In genomic region chr18:31878358-31878757, GRCh38 we compare ENCODE assay signal across 17 cellular contexts.
DNase-seq lines count a peak whose midpoint lies in the region; FAIRE-seq and TF ChIP-seq lines count a peak whose summit lies in the region.
"Had no signal": no experiment of that assay in that cellular context is flagged by ENCODE, and none has a peak within 500 bp of the region (broad histone marks: within the 10 kb centered on the region; RNA-seq: fewer than 3 reads in every experiment).

No MANE protein-coding gene starts in this region.

- H3K18ac ChIP-seq in H1 (ENCODE audit: extremely low read depth, low read length), result no peak overlapping the region

- no peak overlapping the region for H2BK12ac ChIP-seq in H1 (ENCODE audit: low read depth, low read length)

- H3K56ac ChIP-seq in H1 (replicated peaks; ENCODE audit: insufficient read length, low read depth, low read length), result no peak overlapping the region

- H3K27ac Mint-ChIP-seq in IgD-negative memory B cell, result peak overlapping the region in 2 of 3 donors; percentile 5 to 9
- H3K27ac Mint-ChIP-seq: CD4-positive, alpha-beta T cell had no signal

- H3K23ac ChIP-seq in H1 (ENCODE audit: insufficient read length), result no peak overlapping the region

- TF ChIP-seq POLR2A in GM12891 (IDR thresholded peaks at IDR 0.05; ENCODE audit: low read depth, low read length) (no peak), H1 (IDR thresholded peaks at IDR 0.05; ENCODE audit: control extremely low read depth in 1 of 2, low read depth in 2 of 2, low read length in 2 of 2) (no peak)

- H3K23me2 ChIP-seq in H1 (ENCODE audit: low read depth, low read length), result no peaks in the 10 kb centered on the region

- no peak overlapping the region for H3K14ac ChIP-seq in H1 (ENCODE audit: insufficient read length)

- H3K4me1 ChIP-seq in H1 (replicated peaks in 1 of 4; ENCODE audit: control insufficient read depth in 3 of 4, insufficient read depth in 4 of 4, low read length in 3 of 4) (no peaks in the 10 kb centered on the region), small intestine (ENCODE audit: control insufficient read depth in 2 of 2, insufficient read depth in 1 of 2, low read depth in 1 of 2, low read length in 1 of 2) (no peaks in the 10 kb centered on the region)
- H3K4me1 ChIP-seq: BLaER1 treated with 17β-estradiol and CSF1 and Interleukin-3, amounts not matched to agents 10 nM and 100 nM had no signal

- TF ChIP-seq EP300 in H1 (IDR thresholded peaks at IDR 0.05; ENCODE audit: borderline replicate concordance in 1 of 2, low read depth in 2 of 2, low read length in 2 of 2), result no peak

- H2BK120ac ChIP-seq in H1 (replicated peaks; ENCODE audit: low read depth, low read length), result no peak overlapping the region

- H3K4ac ChIP-seq in H1 (replicated peaks; ENCODE audit: insufficient read length, low read depth, low read length), result no peak overlapping the region

- no peak overlapping the region for H4K8ac ChIP-seq in H1 (ENCODE audit: extremely low read depth, insufficient read depth, low read length)

- H4K20me1 ChIP-seq in H1 (replicated peaks in 1 of 2; ENCODE audit: control insufficient read depth in 1 of 2, insufficient read depth in 2 of 2, low read length in 2 of 2), result peaks cover 0 to 4% of the 10 kb centered on the region in 2 experiments

- FAIRE-seq in GM12891 (lab: Jason Lieb, UNC), result peak; percentile 40
- FAIRE-seq in H1 (lab: Jason Lieb, UNC), result peak; percentile 19
- FAIRE-seq in small intestine (lab: Jason Lieb, UNC), result peak; percentile 71
- FAIRE-seq: G401.6, H54, K562 had no signal

- H3K79me1 ChIP-seq in H1 (ENCODE audit: low read depth, low read length), result no peaks in the 10 kb centered on the region; the same call in 1 of the 2 replicates

- H3K27me3 ChIP-seq in H1 (replicated peaks in 1 of 4; ENCODE audit: control insufficient read depth in 3 of 4, extremely low read depth in 1 of 4, insufficient read depth in 3 of 4, low read length in 3 of 4) (no peaks in the 10 kb centered on the region), small intestine (ENCODE audit: control insufficient read depth in 2 of 2, insufficient read depth in 2 of 2, low read length in 2 of 2) (no peaks in the 10 kb centered on the region)
- H3K27me3 ChIP-seq: BLaER1 treated with 17β-estradiol and CSF1 and Interleukin-3, amounts not matched to agents 10 nM and 100 nM had no signal

- in situ Hi-C loops in GM13976 (cut with MboI; ENCODE audit: low sequenced_read_pairs, unreplicated experiment), result no loop called here

- WGBS in H1 (ENCODE audit: extremely low coverage in 1 of 2, insufficient coverage in 1 of 2, insufficient read length in 1 of 2, insufficient replicate concordance in 2 of 2, low coverage in 1 of 2, low lambda C conversion rate in 2 of 2, missing lambda C conversion rate in 1 of 2), 2 experiments, result 91% methylated on average over 4 of the region's 4 CpGs; no CpG with 5 or more reads in 1 of the 2 experiments
- WGBS in small intestine, 3 donors, result 24 to 75% (median 57%) methylated on average over 4 of the region's 4 CpGs

- CTCF ChIA-PET in H1 (lab: Charles Lee; ENCODE audit: partially characterized antibody), result interaction anchor here (0.6 to 0.8 kb wide), 2 partner anchors 15 to 215 kb away, joined by 3 read pairs; no protein-coding TSS in a partner anchor

- H3K4me3 ChIP-seq in H1 (ENCODE audit: extremely low read depth in 1 of 4, insufficient read depth in 2 of 4, low read depth in 3 of 4, low read length in 4 of 4) (no peak overlapping the region), small intestine (ENCODE audit: low read depth in 1 of 2, low read length in 2 of 2) (no peak overlapping the region)
- H3K4me3 ChIP-seq: BLaER1 treated with 17β-estradiol and CSF1 and Interleukin-3, amounts not matched to agents 10 nM and 100 nM; K562 had no signal

- H3K9me3 Mint-ChIP-seq in IgD-negative memory B cell, result peaks cover 0 to 4% (median 2%) of the 10 kb centered on the region in 3 donors

- H3K4me1 Mint-ChIP-seq in IgD-negative memory B cell, result peaks cover 8 to 16% (median 14%) of the 10 kb centered on the region in 3 donors

- H2BK15ac ChIP-seq in H1 (ENCODE audit: low read length), result no peak overlapping the region

- no peak overlapping the region for H3K9ac ChIP-seq in H1 (replicated peaks in 1 of 4; ENCODE audit: extremely low read depth in 1 of 4, low read depth in 3 of 4, low read length in 3 of 4)
- H3K9ac ChIP-seq: BLaER1 treated with 17β-estradiol and CSF1 and Interleukin-3, amounts not matched to agents 10 nM and 100 nM had no signal

- no peak overlapping the region for H2BK20ac ChIP-seq in H1 (ENCODE audit: low read length)

- H3K4me2 ChIP-seq in H1 (ENCODE audit: insufficient read depth in 1 of 2, low read depth in 2 of 2, low read length in 2 of 2), result no peak overlapping the region
- H3K4me2 ChIP-seq: BLaER1 treated with 17β-estradiol and CSF1 and Interleukin-3, amounts not matched to agents 10 nM and 100 nM had no signal

- H2AFZ ChIP-seq in H1 (ENCODE audit: low read length), result no peak overlapping the region

- H2AK5ac ChIP-seq in H1 (ENCODE audit: low read depth, low read length), result no peak overlapping the region

- H3K79me2 ChIP-seq in H1 (ENCODE audit: control insufficient read depth in 1 of 2, insufficient read depth in 2 of 2, low read length in 2 of 2), result peaks cover 0 to 20% of the 10 kb centered on the region in 2 experiments; a peak in 2 of 4 replicates

- H2BK5ac ChIP-seq in H1 (ENCODE audit: low read depth, low read length), result no peak overlapping the region

- H3K9me3 ChIP-seq in H1 (ENCODE audit: insufficient read depth in 2 of 2, low read depth in 1 of 2, low read length in 1 of 2) (no peaks in the 10 kb centered on the region), small intestine (ENCODE audit: control insufficient read depth, low read depth) (no peaks in the 10 kb centered on the region)

- H3K36me3 ChIP-seq in H1 (ENCODE audit: control insufficient read depth in 2 of 4, insufficient read depth in 4 of 4, low read length in 3 of 4) (peaks cover 0 to 27% (median 9%) of the 10 kb centered on the region in 4 experiments; a peak in 6 of 8 replicates), small intestine (ENCODE audit: control insufficient read depth in 2 of 2, insufficient read depth in 2 of 2, low read length in 2 of 2) (peaks cover 2 to 9% of the 10 kb centered on the region in 2 donors)

- TF ChIP-seq CTCF in H1 (IDR thresholded peaks at IDR 0.05; ENCODE audit: control extremely low read depth in 1 of 3, insufficient read depth in 1 of 3, low read depth in 1 of 3, low read length in 3 of 3), result no peak
- no peak for TF ChIP-seq CTCF in GM13976 (IDR thresholded peaks at IDR 0.05; ENCODE audit: borderline replicate concordance, control extremely low read depth, extremely low read depth, insufficient read depth, missing control alignments)

- no peaks in the 10 kb centered on the region for H3K27me3 Mint-ChIP-seq in IgD-negative memory B cell
- H3K27me3 Mint-ChIP-seq: CD4-positive, alpha-beta T cell had no signal

- no peak overlapping the region for H3K4me3 Mint-ChIP-seq in IgD-negative memory B cell
- H3K4me3 Mint-ChIP-seq: CD4-positive, alpha-beta T cell had no signal

- H4K91ac ChIP-seq in H1 (replicated peaks; ENCODE audit: insufficient read length, low read length), result no peak overlapping the region

- DNase-seq in GM12891 (ENCODE audit: insufficient read length, low spot score) (no peak), H1 (ENCODE audit: low read depth in 1 of 2, low spot score in 2 of 2) (no peak), small intestine (peak; percentile 50), middle frontal gyrus (ENCODE audit: extremely low spot score, low spot score) (no peak), GM13976 (ENCODE audit: low spot score) (no peak)
- no peak for DNase-seq in NK-92 treated with Interleukin-12 subunit alpha and Interleukin-12 subunit beta, amount 100 ng/mL, for 24 hours (lab: John Stamatoyannopoulos, UW)
- DNase-seq: Calu3; CD4-positive, alpha-beta T cell; DMS153; DMS79 treated with DMSO at 0.1 percent for 48 hours; EL had no signal

- H3K27ac ChIP-seq in H1 (ENCODE audit: low read depth, low read length), result no peak overlapping the region
- no peak overlapping the region for H3K27ac ChIP-seq in small intestine (ENCODE audit: low read depth in 1 of 2, low read length in 1 of 2)
- H3K27ac ChIP-seq: BLaER1 treated with 17β-estradiol and CSF1 and Interleukin-3, amounts not matched to agents 10 nM and 100 nM; HL-60 had no signal

- no peak for TF ChIP-seq RAD21 in H1 (IDR thresholded peaks at IDR 0.05 in 1 of 2, conservative IDR thresholded peaks at IDR 0.05 in 1 of 2; ENCODE audit: low read depth in 2 of 2, low read length in 2 of 2)

- POLR2A ChIA-PET in H1 (lab: Charles Lee; ENCODE audit: partially characterized antibody), result interaction anchor here (1.0 kb wide), 1 partner anchor 11 kb away, joined by 4 read pairs; no protein-coding TSS in a partner anchor

- H3K36me3 Mint-ChIP-seq in IgD-negative memory B cell, result peaks cover 32% of the 10 kb centered on the region

- H4K5ac ChIP-seq in H1 (ENCODE audit: insufficient read length, low read depth, low read length), result no peak overlapping the region

TF ChIP-seq in GM12891, 5 proteins besides CTCF, POLR2A, EP300 and RAD21:
- no peak for TF ChIP-seq SPI1 (IDR thresholded peaks at IDR 0.05; ENCODE audit: low read depth, low read length)
- TF ChIP-seq POLR2AphosphoS5 (IDR thresholded peaks at IDR 0.05; ENCODE audit: low read depth, low read length), result no peak
- no peak for TF ChIP-seq PAX5 (IDR thresholded peaks at IDR 0.05; ENCODE audit: insufficient read depth, low read length, severe bottlenecking)
- no peak for TF ChIP-seq TAF1 (IDR thresholded peaks at IDR 0.05; ENCODE audit: low read depth, low read length)
- TF ChIP-seq POU2F2 (IDR thresholded peaks at IDR 0.05; ENCODE audit: low read depth, low read length), result no peak

TF ChIP-seq in H1, 55 proteins besides CTCF, POLR2A, EP300 and RAD21:
- TF ChIP-seq RNF2 (IDR thresholded peaks at IDR 0.05; ENCODE audit: borderline replicate concordance, low read depth, low read length, missing control alignments, poor library complexity, severe bottlenecking), result no peak
